8 cellular contexts compared by ENCODE assay signal in genomic region chr5:173764321-173765029, GRCh38.
DNase-seq lines count a peak whose midpoint lies in the region; ATAC-seq and TF ChIP-seq lines count a peak whose summit lies in the region.

No MANE protein-coding gene starts in this region.

- BruUV-seq in Panc1 (replicated peaks; lab: Mats Ljungman, UMichigan): no TSS peak

- H3K4me1 Mint-ChIP-seq in neural crest cell: peaks cover 21% of the 10 kb centered on the region

- H3K27me3 Mint-ChIP-seq in neural crest cell (ENCODE audit: low read depth): no peaks in the 10 kb centered on the region

- H3K4me1 ChIP-seq in Panc1 (ENCODE audit: control insufficient read depth, insufficient read depth, low read length): peaks cover 13% of the 10 kb centered on the region

- DNase-seq in Panc1 (ENCODE audit: low read depth, low spot score) (peak; percentile 88), neural crest cell (ENCODE audit: low read depth, low spot score) (peak; percentile 16), NCI-H2171 treated with DMSO at 0.1 percent for 48 hours (lab: John Stamatoyannopoulos, UW) (no peak)
- no peak for DNase-seq in activated CD4-positive, alpha-beta T cell treated with anti-CD3 and anti-CD28 coated beads, Interleukin-2, amount 50 U/mL, for 1 hour
- no peak for DNase-seq in activated naive CD4-positive, alpha-beta T cell treated with anti-CD3 and anti-CD28 coated beads, Interleukin-2, amount 50 U/mL, for 16 hours

- H3K27me3 ChIP-seq in Panc1 (ENCODE audit: control insufficient read depth, insufficient read depth, low read length): no peaks in the 10 kb centered on the region

- POLR2A ChIA-PET in Panc1 (lab: Charles Lee): no interaction called here

- H3K9me3 Mint-ChIP-seq in neural crest cell: no peaks in the 10 kb centered on the region

- no peak for TF ChIP-seq CTCF in Panc1 (IDR thresholded peaks at IDR 0.05)
- no peak for TF ChIP-seq CTCF in neural crest cell (conservative IDR thresholded peaks at IDR 0.05)

- ATAC-seq in GM19351 (IDR thresholded peaks at IDR 0.05; ENCODE audit: unreplicated experiment): peak; percentile 57
- peak; percentile 98 for ATAC-seq in Panc1
- peak; percentile 85 for ATAC-seq in esophagus mucosa
- ATAC-seq in GM19324 (IDR thresholded peaks at IDR 0.05; ENCODE audit: low FRiP score, unreplicated experiment): no peak

- peak overlapping the region in 1 of 2 experiments; percentile 10; a peak in 1 of 4 replicates for H3K4me3 ChIP-seq in Panc1 (ENCODE audit: low read depth in 2 of 2, low read length in 2 of 2)

- H3K27ac ChIP-seq in Panc1 (ENCODE audit: low read length): peak overlapping the region; percentile 69

- in situ Hi-C loops in Panc1 (cut with HindIII; ENCODE audit: low pct_unique_long_range_greater_than_20kb, low sequenced_read_pairs): no loop called here

- CTCF ChIA-PET in Panc1 (lab: Charles Lee): no interaction called here

- peak overlapping the region; percentile 88 for H3K27ac Mint-ChIP-seq in neural crest cell (ENCODE audit: unreplicated experiment)

- no peaks in the 10 kb centered on the region for H3K36me3 Mint-ChIP-seq in neural crest cell (ENCODE audit: low read depth)

- no peaks in the 10 kb centered on the region for H3K9me3 ChIP-seq in Panc1 (ENCODE audit: control insufficient read depth, insufficient read depth, low read depth, low read length)

- no peaks in the 10 kb centered on the region for H3K36me3 ChIP-seq in Panc1 (ENCODE audit: control insufficient read depth, insufficient read depth, low read length)

- H3K4me3 Mint-ChIP-seq in neural crest cell: no peak overlapping the region

- intact Hi-C loops in Panc1 (cut with micrococcal nuclease; ENCODE audit: unreplicated experiment): no loop called here

Comparison
In these comparisons a context has a peak if more than half of its experiments do, and no peak if none do; other contexts are left out.
1. DNase-seq: peak in Panc1 (single experiment) and neural crest cell (single experiment); none in NCI-H2171 treated with DMSO at 0.1 percent for 48 hours (single experiment), activated CD4-positive, alpha-beta T cell treated with anti-CD3 and anti-CD28 coated beads, Interleukin-2, amount 50 U/mL, for 1 hour (single experiment) and activated naive CD4-positive, alpha-beta T cell treated with anti-CD3 and anti-CD28 coated beads, Interleukin-2, amount 50 U/mL, for 16 hours (single experiment).